ENCODE assay signal across 9 cellular contexts in the genomic region with DNA sequence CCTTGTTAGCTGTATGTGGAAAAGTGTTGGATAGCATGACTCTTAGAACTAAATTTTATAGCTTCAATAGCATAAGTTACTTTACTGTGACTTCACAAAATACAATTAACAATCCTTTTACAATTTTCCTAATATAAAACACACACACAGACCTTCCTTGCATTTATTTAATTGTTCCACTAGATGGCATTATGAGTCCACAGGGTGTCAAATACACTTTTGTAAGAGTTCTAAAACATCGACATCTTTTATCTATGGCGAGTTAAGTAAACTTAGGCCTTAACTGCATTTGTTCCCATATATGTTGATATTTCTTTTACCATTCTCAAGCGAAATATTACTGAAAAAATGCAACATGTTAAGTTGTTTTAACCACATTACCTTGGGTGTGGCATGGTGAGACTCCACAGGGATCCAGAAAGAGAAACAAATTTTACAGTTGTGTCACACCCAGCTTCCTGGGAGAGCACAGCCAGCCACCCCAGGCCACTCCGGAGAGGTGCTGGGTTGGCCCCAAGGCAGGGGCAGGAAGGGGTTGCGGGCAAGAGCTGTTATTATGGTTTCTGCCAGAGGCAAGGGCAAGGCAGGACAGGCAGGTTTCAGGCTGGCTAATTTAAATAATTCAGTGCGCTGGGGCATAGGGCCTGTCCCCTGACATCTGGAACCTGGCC.
DNase-seq lines count a peak whose midpoint lies in the region; ATAC-seq, FAIRE-seq and TF ChIP-seq lines count a peak whose summit lies in the region.
"Had no signal": no experiment of that assay in that cellular context is flagged by ENCODE, and none has a peak within 500 bp of the region (broad histone marks: within the 10 kb centered on the region; RNA-seq: fewer than 3 reads in every experiment).

No MANE protein-coding gene starts in this region.

- no peak overlapping the region for H3K4me3 ChIP-seq in Jurkat, Clone E6-1 (ENCODE audit: low read length)
- no peak overlapping the region for H3K4me3 ChIP-seq in SU-DHL-6 (ENCODE audit: insufficient read depth, low read length, poor library complexity, severe bottlenecking)
- H3K4me3 ChIP-seq: SJSA1 had no signal

- H3K9me3 ChIP-seq in SU-DHL-6 (ENCODE audit: insufficient read depth, low read length) = no peaks in the 10 kb centered on the region
- H3K9me3 ChIP-seq: SJSA1 had no signal

- H4K20me1 ChIP-seq in SU-DHL-6 (ENCODE audit: low read depth, low read length) = no peaks in the 10 kb centered on the region

- TF ChIP-seq CTCF in SU-DHL-6 (IDR thresholded peaks at IDR 0.05; ENCODE audit: insufficient read depth, low read length, poor library complexity, severe bottlenecking) = peak; percentile 59

- no peak overlapping the region for H2AFZ ChIP-seq in SU-DHL-6 (ENCODE audit: low read depth, low read length, severe bottlenecking)

- H3K4me2 ChIP-seq in SU-DHL-6 (ENCODE audit: low read depth, low read length, poor library complexity, severe bottlenecking) = no peak overlapping the region

- no peak overlapping the region for H3K9ac ChIP-seq in SU-DHL-6 (ENCODE audit: low read length)

- FAIRE-seq in islet of Langerhans (lab: Jason Lieb, UNC) = peak; percentile 98

- no peak overlapping the region for H3K27ac ChIP-seq in SU-DHL-6 (ENCODE audit: low read depth, low read length)
- H3K27ac ChIP-seq: SJSA1 had no signal

- H3F3A ChIP-seq in SU-DHL-6 (ENCODE audit: insufficient read depth) = no peaks in the 10 kb centered on the region

- no peak for ATAC-seq in HG02938 (IDR thresholded peaks at IDR 0.05; ENCODE audit: unreplicated experiment)
- ATAC-seq in HG02623 (IDR thresholded peaks at IDR 0.05; ENCODE audit: unreplicated experiment) = no peak
- ATAC-seq in HG03520 (IDR thresholded peaks at IDR 0.05; ENCODE audit: unreplicated experiment) = no peak

- H3K27me3 ChIP-seq in SU-DHL-6 (ENCODE audit: low read length) = no peaks in the 10 kb centered on the region
- H3K27me3 ChIP-seq: SJSA1 had no signal

- DNase-seq in GM03348 (ENCODE audit: low spot score) (peak; percentile 40), HuH-7 (ENCODE audit: low spot score) (no peak)
- peak; percentile 8 for DNase-seq in Jurkat, Clone E6-1 (ENCODE audit: low read depth, low spot score)

- H3K79me2 ChIP-seq in SU-DHL-6 (ENCODE audit: insufficient read depth, low read length) = no peaks in the 10 kb centered on the region

- no peaks in the 10 kb centered on the region for H3K36me3 ChIP-seq in SU-DHL-6 (ENCODE audit: low read length)
- H3K36me3 ChIP-seq: SJSA1 had no signal

- no peaks in the 10 kb centered on the region for H3K9me2 ChIP-seq in SU-DHL-6 (replicated peaks; ENCODE audit: insufficient read depth, low read length)
